In the genomic region with DNA sequence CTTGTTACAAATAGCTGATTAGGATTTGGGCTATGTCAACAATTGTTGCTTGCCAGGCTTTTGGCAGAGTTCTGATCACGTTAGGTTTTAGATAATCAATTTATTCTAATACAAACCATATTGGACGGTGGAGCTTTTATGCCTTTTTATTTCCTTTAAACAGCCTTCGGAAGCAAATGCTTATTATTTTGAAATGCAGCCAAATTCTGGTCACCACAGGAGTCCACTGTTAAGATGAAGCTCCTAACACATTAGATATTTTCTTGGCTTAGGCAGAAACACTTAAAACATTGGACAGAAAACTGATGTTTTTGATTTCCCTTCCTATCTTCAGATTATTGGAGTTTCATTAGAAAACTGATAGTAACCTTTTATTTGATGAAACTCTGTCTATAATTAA, we compare ENCODE assay signal across 21 cellular contexts.
DNase-seq lines count a peak whose midpoint lies in the region; ATAC-seq and TF ChIP-seq lines count a peak whose summit lies in the region.
"Had no signal": no experiment of that assay in that cellular context is flagged by ENCODE, and none has a peak within 500 bp of the region (broad histone marks: within the 10 kb centered on the region; RNA-seq: fewer than 3 reads in every experiment).

No MANE protein-coding gene starts in this region.

- in situ Hi-C loops in IMR-90 (cut with MboI; ENCODE audit: low sequenced_read_pairs): no loop called here

- no peak overlapping the region for H4K5ac ChIP-seq in IMR-90 (ENCODE audit: low read depth, low read length)

- peaks cover 5% of the 10 kb centered on the region for H3K27me3 Mint-ChIP-seq in activated T-cell treated with anti-CD3 and anti-CD28 coated beads, Interleukin-2, amount 50 U/mL, for 4 hours (ENCODE audit: low read depth)

- H3K4me3 ChIP-seq in IMR-90 (ENCODE audit: insufficient read depth, low read depth, low read length): no peak overlapping the region

- H3K27me3 ChIP-seq in IMR-90 (ENCODE audit: control insufficient read depth, insufficient read depth, low read length): no peaks in the 10 kb centered on the region

- no TSS peak for BruUV-seq in IMR-90 (replicated peaks; lab: Mats Ljungman, UMichigan)

- no peak overlapping the region for H4K91ac ChIP-seq in IMR-90 (ENCODE audit: insufficient read depth, low read depth, low read length)

- H3K9me3 Mint-ChIP-seq in activated T-cell treated with anti-CD3 and anti-CD28 coated beads, Interleukin-2, amount 50 U/mL, for 4 hours: no peaks in the 10 kb centered on the region
- H3K9me3 Mint-ChIP-seq: IgD-negative memory B cell, T-cell had no signal

- H3K27ac ChIP-seq in IMR-90 (ENCODE audit: insufficient read depth, low read length): no peak overlapping the region

- no peak overlapping the region for H2AK5ac ChIP-seq in IMR-90 (ENCODE audit: low read depth, low read length)

- no peak for TF ChIP-seq RAD21 in IMR-90 (IDR thresholded peaks at IDR 0.05; ENCODE audit: low read length)

- no peak overlapping the region for H3K9ac ChIP-seq in IMR-90 (ENCODE audit: low read depth, low read length)

- H3K9me1 ChIP-seq in IMR-90 (ENCODE audit: insufficient read depth, low read length): 0 out of 2 replicates have a peak, but pooled peaks cover 2% of the 10 kb centered on the region

- H3K4me2 ChIP-seq in IMR-90 (ENCODE audit: low read depth, low read length): no peak overlapping the region

- no peaks in the 10 kb centered on the region for H3K79me1 ChIP-seq in IMR-90 (ENCODE audit: low read depth in 1 of 2, low read length in 2 of 2)

- CTCF ChIA-PET in IMR-90 (lab: Yijun Ruan, JAX): interaction anchor here (0.6 to 1.6 kb wide), 2 partner anchors 23 to 890 kb away, joined by 4 to 8 read pairs; no protein-coding TSS in a partner anchor

- H2BK20ac ChIP-seq in IMR-90 (ENCODE audit: low read depth, low read length): no peak overlapping the region

- no peak overlapping the region for H3K4ac ChIP-seq in IMR-90 (ENCODE audit: low read depth, low read length)

- H2BK5ac ChIP-seq in IMR-90 (ENCODE audit: low read depth, low read length, poor library complexity, severe bottlenecking): no peak overlapping the region

- no peak overlapping the region for H3K18ac ChIP-seq in IMR-90 (ENCODE audit: low read depth, low read length)

- TF ChIP-seq CTCF in IMR-90 (conservative IDR thresholded peaks at IDR 0.05; ENCODE audit: low read depth, low read length): no peak

- no peak overlapping the region for H2BK15ac ChIP-seq in IMR-90 (ENCODE audit: low read depth, low read length)

- no peaks in the 10 kb centered on the region for H3K9me3 ChIP-seq in IMR-90 (ENCODE audit: control insufficient read depth, insufficient read depth, low read length)

- POLR2A ChIA-PET in IMR-90 (lab: Charles Lee; ENCODE audit: unreplicated experiment): no interaction called here

- H3K23ac ChIP-seq in IMR-90 (ENCODE audit: low read depth, low read length): no peak overlapping the region

- no peaks in the 10 kb centered on the region for H3K4me1 Mint-ChIP-seq in activated T-cell treated with anti-CD3 and anti-CD28 coated beads, Interleukin-2, amount 50 U/mL, for 4 hours (ENCODE audit: low read depth)
- H3K4me1 Mint-ChIP-seq: CD8-positive, alpha-beta memory T cell; IgD-negative memory B cell; T-cell had no signal

- intact Hi-C loops in IMR-90 (cut with micrococcal nuclease): no loop called here

- H3K36me3 Mint-ChIP-seq in activated T-cell treated with anti-CD3 and anti-CD28 coated beads, Interleukin-2, amount 50 U/mL, for 4 hours (ENCODE audit: insufficient read depth): no peaks in the 10 kb centered on the region
- H3K36me3 Mint-ChIP-seq: CD8-positive, alpha-beta memory T cell; IgD-negative memory B cell; T-cell had no signal

- no peaks in the 10 kb centered on the region for H4K20me1 ChIP-seq in IMR-90 (ENCODE audit: insufficient read depth, low read length)

- H3K14ac ChIP-seq in IMR-90 (replicated peaks; ENCODE audit: low read depth, low read length): no peak overlapping the region

- dilution Hi-C loops in IMR-90 (cut with HindIII; ENCODE audit: low sequenced_read_pairs, unreplicated experiment): no loop called here

- no peak overlapping the region for H3K56ac ChIP-seq in IMR-90 (ENCODE audit: extremely low read depth, insufficient read depth, low read length)

- H2AFZ ChIP-seq in IMR-90 (replicated peaks; ENCODE audit: low read length, poor library complexity): no peak overlapping the region

- DNase-seq in COR-L47 (lab: John Stamatoyannopoulos, UW): peak; percentile 7
- DNase-seq in IMR-90: peak; percentile 18
- DNase-seq in astrocyte of the hippocampus (ENCODE audit: low read depth, low spot score): peak; percentile 63
- peak; percentile 18 for DNase-seq in myocyte (ENCODE audit: low read depth)
- DNase-seq in activated T-cell treated with anti-CD3 and anti-CD28 coated beads, Interleukin-2, amount 50 U/mL, for 4 hours: no peak
- no peak for DNase-seq in dedifferentiated amniotic fluid mesenchymal stem cell (ENCODE audit: extremely low spot score)
- DNase-seq: ACHN; AML-193; C1 segment of cervical spinal cord; CD8-positive, alpha-beta memory T cell; DND-41; GOT3; HCEC 1CT; NCI-H1105; NCI-H146; NCI-H2029; NCI-H345; NK-92 treated with Interleukin-12 subunit alpha and Interleukin-12 subunit beta, amount 100 ng/mL, for 24 hours; T-cell had no signal

- no peaks in the 10 kb centered on the region for H3K36me3 ChIP-seq in IMR-90 (ENCODE audit: control insufficient read depth, insufficient read depth, low read length)

- no CpG with 5 or more reads among the region's 3 CpGs for WGBS in IMR-90 (ENCODE audit: extremely low coverage in 2 of 2, insufficient read length in 1 of 2), 2 experiments

- TF ChIP-seq POLR2A in IMR-90 (IDR thresholded peaks at IDR 0.05; ENCODE audit: low read depth, low read length): no peak

- H2BK120ac ChIP-seq in IMR-90 (ENCODE audit: low read depth, low read length): no peak overlapping the region

- H4K8ac ChIP-seq in IMR-90 (ENCODE audit: low read depth in 2 of 2, low read length in 2 of 2): no peak overlapping the region

- H3K4me1 ChIP-seq in IMR-90 (ENCODE audit: control insufficient read depth, insufficient read depth, low read length): peaks cover 3% of the 10 kb centered on the region; the same call in 1 of the 2 replicates

- H3K4me3 Mint-ChIP-seq in activated T-cell treated with anti-CD3 and anti-CD28 coated beads, Interleukin-2, amount 50 U/mL, for 4 hours: no peak overlapping the region
- H3K4me3 Mint-ChIP-seq: CD8-positive, alpha-beta memory T cell; IgD-negative memory B cell; T-cell had no signal

- H2AK9ac ChIP-seq in IMR-90 (replicated peaks; ENCODE audit: low read depth, low read length, poor library complexity): no peak overlapping the region

- ATAC-seq in IMR-90 (ENCODE audit: low read depth): no peak
- ATAC-seq in activated T-cell treated with anti-CD3 and anti-CD28 coated beads, Interleukin-2, amount 50 U/mL, for 4 hours: no peak
- no peak for ATAC-seq in GM19463 (IDR thresholded peaks at IDR 0.05; ENCODE audit: unreplicated experiment)
- ATAC-seq: T-cell had no signal

TF ChIP-seq in IMR-90, 13 proteins besides CTCF, POLR2A, EP300 and RAD21:
- TF ChIP-seq CHD1 (IDR thresholded peaks at IDR 0.05; ENCODE audit: low read depth, low read length) (no peak), MAFK (IDR thresholded peaks at IDR 0.05; ENCODE audit: low read depth, low read length) (no peak)
- TF ChIP-seq, protein P1, sequence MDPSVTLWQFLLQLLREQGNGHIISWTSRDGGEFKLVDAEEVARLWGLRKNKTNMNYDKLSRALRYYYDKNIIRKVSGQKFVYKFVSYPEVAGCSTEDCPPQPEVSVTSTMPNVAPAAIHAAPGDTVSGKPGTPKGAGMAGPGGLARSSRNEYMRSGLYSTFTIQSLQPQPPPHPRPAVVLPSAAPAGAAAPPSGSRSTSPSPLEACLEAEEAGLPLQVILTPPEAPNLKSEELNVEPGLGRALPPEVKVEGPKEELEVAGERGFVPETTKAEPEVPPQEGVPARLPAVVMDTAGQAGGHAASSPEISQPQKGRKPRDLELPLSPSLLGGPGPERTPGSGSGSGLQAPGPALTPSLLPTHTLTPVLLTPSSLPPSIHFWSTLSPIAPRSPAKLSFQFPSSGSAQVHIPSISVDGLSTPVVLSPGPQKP (IDR thresholded peaks at IDR 0.05; ENCODE audit: borderline replicate concordance, low read depth, low read length): no peak

Comparison
In these comparisons a context has a peak if more than half of its experiments do, and no peak if none do; other contexts are left out.
1. DNase-seq: peak in COR-L47 (single experiment), IMR-90 (single experiment), astrocyte of the hippocampus (single experiment) and myocyte (single experiment); none in activated T-cell treated with anti-CD3 and anti-CD28 coated beads, Interleukin-2, amount 50 U/mL, for 4 hours (single experiment) and dedifferentiated amniotic fluid mesenchymal stem cell (single experiment).